10 cellular contexts compared by ENCODE assay signal in genomic region chr15:99250001-99250400, GRCh38. TPM values are rescaled to one million over a fixed set of nuclear protein-coding genes. Genes with fewer than 3 reads are reported as not detected.
DNase-seq lines count a peak whose midpoint lies in the region; ATAC-seq and TF ChIP-seq lines count a peak whose summit lies in the region.
"Had no signal": no experiment of that assay in that cellular context is flagged by ENCODE, and none has a peak within 500 bp of the region (broad histone marks: within the 10 kb centered on the region; RNA-seq: fewer than 3 reads in every experiment).

No MANE protein-coding gene starts in this region.

- H3K4me3 ChIP-seq in AG04450 (ENCODE audit: low read depth, low read length) (peak overlapping the region; percentile 86), MM.1S (ENCODE audit: low read length) (peak overlapping the region; percentile 74; the same call in 1 of the 2 replicates), muscle layer of colon (ENCODE audit: low read depth in 1 of 2, low read length in 2 of 2) (peak overlapping the region; percentile 51 to 84)

- H3K79me2 ChIP-seq in MM.1S (ENCODE audit: low read length): no peaks in the 10 kb centered on the region

- POLR2A ChIA-PET in AG04450 (lab: Yijun Ruan, JAX): no interaction called here

- H3K36me3 ChIP-seq in MM.1S (replicated peaks; ENCODE audit: insufficient read depth, low read length) (no peaks in the 10 kb centered on the region), muscle layer of colon (ENCODE audit: insufficient read depth, low read length) (no peaks in the 10 kb centered on the region)

- no peaks in the 10 kb centered on the region for H3K27me3 ChIP-seq in AG04450 (ENCODE audit: control insufficient read depth, insufficient read depth, low read length)
- no peaks in the 10 kb centered on the region for H3K27me3 ChIP-seq in MM.1S (replicated peaks; ENCODE audit: insufficient read depth, low read length)
- H3K27me3 ChIP-seq in muscle layer of colon (ENCODE audit: control insufficient read depth in 1 of 2, insufficient read depth in 2 of 2, low read length in 2 of 2): no peaks in the 10 kb centered on the region

- no peaks in the 10 kb centered on the region for H3K9me3 ChIP-seq in AG04450 (ENCODE audit: control insufficient read depth, insufficient read depth, low read length)
- no peaks in the 10 kb centered on the region for H3K9me3 ChIP-seq in MM.1S (replicated peaks; ENCODE audit: insufficient read depth, low read length)
- H3K9me3 ChIP-seq in muscle layer of colon (ENCODE audit: low read length): no peaks in the 10 kb centered on the region

- peaks cover 19% of the 10 kb centered on the region for H3K4me1 Mint-ChIP-seq in dendritic cell treated with granulocyte-macrophage colony-stimulating factor and Interleukin-4, amounts not matched to agents 40 ng/mL and 50 ng/mL, for 4 days (ENCODE audit: low read depth)

- ATAC-seq in GM21786 (IDR thresholded peaks at IDR 0.05; ENCODE audit: unreplicated experiment): no peak
- no peak for ATAC-seq in GM21737 (IDR thresholded peaks at IDR 0.05; ENCODE audit: unreplicated experiment)

- H3K9ac ChIP-seq in MM.1S (ENCODE audit: low read length): no peak overlapping the region
- H3K9ac ChIP-seq in muscle layer of colon (ENCODE audit: low read length): peak overlapping the region; percentile 88

- H3K36me3 Mint-ChIP-seq in dendritic cell treated with granulocyte-macrophage colony-stimulating factor and Interleukin-4, amounts not matched to agents 40 ng/mL and 50 ng/mL, for 4 days (ENCODE audit: low read depth): no peaks in the 10 kb centered on the region

- no peak overlapping the region for H3K27ac Mint-ChIP-seq in dendritic cell treated with granulocyte-macrophage colony-stimulating factor and Interleukin-4, amounts not matched to agents 40 ng/mL and 50 ng/mL, for 4 days

- no peaks in the 10 kb centered on the region for H3F3A ChIP-seq in MM.1S (ENCODE audit: insufficient read depth, low read length)

- H3K4me2 ChIP-seq in MM.1S (ENCODE audit: low read depth, low read length): peak overlapping the region; percentile 90

- H3K27ac ChIP-seq in AG04450 (ENCODE audit: low read depth, low read length): no peak overlapping the region
- H3K27ac ChIP-seq in MM.1S (ENCODE audit: low read length): no peak overlapping the region
- peak overlapping the region; percentile 99 for H3K27ac ChIP-seq in muscle layer of colon (ENCODE audit: low read depth, low read length)

- 0 out of 2 replicates have a peak overlapping the region, but pooled peaks have one; percentile 77 for H2AFZ ChIP-seq in MM.1S (ENCODE audit: low read length)

- CTCF ChIA-PET in AG04450 (lab: Charles Lee): no interaction called here

- H3K9me2 ChIP-seq in MM.1S (replicated peaks; ENCODE audit: insufficient read depth, low read length): no peaks in the 10 kb centered on the region

- no peaks in the 10 kb centered on the region for H3K27me3 Mint-ChIP-seq in dendritic cell treated with granulocyte-macrophage colony-stimulating factor and Interleukin-4, amounts not matched to agents 40 ng/mL and 50 ng/mL, for 4 days

- H4K20me1 ChIP-seq in MM.1S (ENCODE audit: insufficient read depth, low read length): no peaks in the 10 kb centered on the region

- TF ChIP-seq CTCF in AG04450 (IDR thresholded peaks at IDR 0.05; ENCODE audit: low read depth, low read length) (no peak), MM.1S (IDR thresholded peaks at IDR 0.05; ENCODE audit: low read length) (no peak)

- DNase-seq in AG04450 (ENCODE audit: low read depth, low spot score) (no peak), MM.1S (no peak), NCI-H1417 treated with DMSO at 0.1 percent for 48 hours (lab: John Stamatoyannopoulos, UW) (no peak), retina (no peak)
- DNase-seq: activated CD4-positive, alpha-beta T cell treated with anti-CD3 and anti-CD28 coated beads, Interleukin-2, amount 50 U/mL, for 1 hour; DMS153 had no signal

- intact Hi-C loops in dendritic cell treated with granulocyte-macrophage colony-stimulating factor and Interleukin-4, amounts not matched to agents 40 ng/mL and 50 ng/mL, for 4 days (cut with micrococcal nuclease): loop anchor here (5.0 kb wide), 2 partner anchors 598 to 1288 kb away; partner anchors contain the start of gene ARRDC4

- H3K9me3 Mint-ChIP-seq in dendritic cell treated with granulocyte-macrophage colony-stimulating factor and Interleukin-4, amounts not matched to agents 40 ng/mL and 50 ng/mL, for 4 days: no peaks in the 10 kb centered on the region

- H3K4me1 ChIP-seq in MM.1S (ENCODE audit: low read length) (peaks cover 13% of the 10 kb centered on the region), muscle layer of colon (ENCODE audit: insufficient read depth, low read length) (peaks cover 18% of the 10 kb centered on the region)

- H3K4me3 Mint-ChIP-seq in dendritic cell treated with granulocyte-macrophage colony-stimulating factor and Interleukin-4, amounts not matched to agents 40 ng/mL and 50 ng/mL, for 4 days: peak overlapping the region; percentile 6

RNA-seq across cellular contexts. Expression of gene TTC23, which starts 0.6 kb away (rescaled TPM):
- polyA plus RNA-seq in AG04450 (2011; rRNA removed): 7.2 and 12.9 TPM in 2 replicates
- polyA minus RNA-seq in AG04450 (2011; rRNA and poly(A)+ RNA removed): 11.2 and 11.7 TPM in 2 replicates

RNA-seq across cellular contexts. Expression of gene LRRC28, which starts 1.3 kb away (rescaled TPM):
- 28.4 and 29.8 TPM in 2 replicates for polyA plus RNA-seq in AG04450 (2011; rRNA removed)
- polyA minus RNA-seq in AG04450 (2011; rRNA and poly(A)+ RNA removed): 22.4 and 28.5 TPM in 2 replicates
